Comparison of ENCODE assay signal across 1 cellular context in genomic region chr7:45078199-45078681, GRCh38.
TF ChIP-seq lines count a peak whose summit lies in the region.

No MANE protein-coding gene starts in this region.

TF ChIP-seq in GM23338, 12 proteins besides CTCF, POLR2A, EP300 and RAD21 (continued from another document):
- TF ChIP-seq ZNF462 (CRISPR knock-in tag; IDR thresholded peaks at IDR 0.05) (no peak), ZNF114 (CRISPR knock-in tag; IDR thresholded peaks at IDR 0.05) (no peak), REST (IDR thresholded peaks at IDR 0.05; ENCODE audit: unreplicated experiment) (no peak), STAT1 (IDR thresholded peaks at IDR 0.05; ENCODE audit: unreplicated experiment) (no peak)
